Comparison of ENCODE assay signal across 1 cellular context in the genomic region with DNA sequence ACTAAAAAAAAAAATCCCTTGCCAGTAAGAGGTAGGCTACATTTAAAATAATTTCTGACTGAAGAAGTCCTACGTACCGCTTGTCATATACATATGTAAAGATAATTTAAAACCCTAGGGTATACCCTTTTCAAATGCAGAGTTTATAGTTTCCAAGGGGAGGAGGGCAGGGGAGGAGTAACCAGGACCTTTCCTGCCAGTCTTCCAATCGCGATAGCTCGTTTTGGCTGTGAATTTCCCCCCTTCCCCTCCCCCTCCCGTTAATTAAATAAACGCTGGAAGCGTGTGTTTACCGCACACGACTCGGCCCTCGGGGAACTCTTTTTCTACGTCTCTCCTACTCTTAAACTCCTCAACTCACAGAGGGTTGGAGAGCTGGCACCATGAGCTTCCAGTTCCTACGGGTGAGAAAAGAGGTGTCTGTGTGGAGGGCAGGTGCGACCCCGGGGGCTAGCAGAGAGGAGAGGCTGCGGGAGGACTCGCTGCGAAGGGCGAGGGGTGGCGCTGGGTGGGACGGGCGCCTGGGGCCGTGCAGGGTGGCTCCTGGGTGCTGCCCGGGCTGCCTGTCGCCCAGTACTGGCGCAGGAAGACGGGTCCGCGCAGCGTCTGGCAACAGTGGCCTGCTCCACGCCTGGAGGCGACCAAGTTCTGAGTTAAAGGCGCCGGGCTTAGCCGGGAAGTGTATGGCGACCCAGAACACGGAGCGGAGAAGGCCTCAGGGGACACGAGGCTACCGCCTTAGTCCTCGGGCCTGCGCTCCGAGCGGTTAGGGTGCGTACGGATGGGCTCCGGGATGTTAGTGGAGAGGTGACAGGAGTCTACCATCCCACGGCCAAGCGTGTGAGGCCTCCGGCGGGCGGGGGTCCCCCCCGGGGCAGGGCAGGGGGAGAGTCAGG.
TF ChIP-seq lines count a peak whose summit lies in the region.

No MANE protein-coding gene starts in this region.

TF ChIP-seq in WTC11, 78 proteins besides CTCF, POLR2A, EP300 and RAD21 (continued from another document):
- TF ChIP-seq FOXP4 (CRISPR knock-in tag; IDR thresholded peaks at IDR 0.05) = peak; percentile 65; the same call in 1 of the 2 replicates
- 0 out of 2 replicates have a peak, but pooled peaks have one; percentile 48 for TF ChIP-seq ZNF232 (CRISPR knock-in tag; IDR thresholded peaks at IDR 0.05)
- TF ChIP-seq ZNF121 (CRISPR knock-in tag; IDR thresholded peaks at IDR 0.05) = peak; percentile 100
- no peak for TF ChIP-seq SOX15 (CRISPR knock-in tag; IDR thresholded peaks at IDR 0.05)
- TF ChIP-seq, protein P1, sequence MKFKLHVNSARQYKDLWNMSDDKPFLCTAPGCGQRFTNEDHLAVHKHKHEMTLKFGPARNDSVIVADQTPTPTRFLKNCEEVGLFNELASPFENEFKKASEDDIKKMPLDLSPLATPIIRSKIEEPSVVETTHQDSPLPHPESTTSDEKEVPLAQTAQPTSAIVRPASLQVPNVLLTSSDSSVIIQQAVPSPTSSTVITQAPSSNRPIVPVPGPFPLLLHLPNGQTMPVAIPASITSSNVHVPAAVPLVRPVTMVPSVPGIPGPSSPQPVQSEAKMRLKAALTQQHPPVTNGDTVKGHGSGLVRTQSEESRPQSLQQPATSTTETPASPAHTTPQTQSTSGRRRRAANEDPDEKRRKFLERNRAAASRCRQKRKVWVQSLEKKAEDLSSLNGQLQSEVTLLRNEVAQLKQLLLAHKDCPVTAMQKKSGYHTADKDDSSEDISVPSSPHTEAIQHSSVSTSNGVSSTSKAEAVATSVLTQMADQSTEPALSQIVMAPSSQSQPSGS (CRISPR knock-in tag; IDR thresholded peaks at IDR 0.05; ENCODE audit: borderline replicate concordance, low read depth) = no peak
- TF ChIP-seq, protein P2, sequence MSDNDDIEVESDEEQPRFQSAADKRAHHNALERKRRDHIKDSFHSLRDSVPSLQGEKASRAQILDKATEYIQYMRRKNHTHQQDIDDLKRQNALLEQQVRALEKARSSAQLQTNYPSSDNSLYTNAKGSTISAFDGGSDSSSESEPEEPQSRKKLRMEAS (CRISPR knock-in tag; IDR thresholded peaks at IDR 0.05) = 0 out of 2 replicates have a peak, but pooled peaks have one; percentile 20
